ENCODE assay signal across 15 cellular contexts in the genomic region with DNA sequence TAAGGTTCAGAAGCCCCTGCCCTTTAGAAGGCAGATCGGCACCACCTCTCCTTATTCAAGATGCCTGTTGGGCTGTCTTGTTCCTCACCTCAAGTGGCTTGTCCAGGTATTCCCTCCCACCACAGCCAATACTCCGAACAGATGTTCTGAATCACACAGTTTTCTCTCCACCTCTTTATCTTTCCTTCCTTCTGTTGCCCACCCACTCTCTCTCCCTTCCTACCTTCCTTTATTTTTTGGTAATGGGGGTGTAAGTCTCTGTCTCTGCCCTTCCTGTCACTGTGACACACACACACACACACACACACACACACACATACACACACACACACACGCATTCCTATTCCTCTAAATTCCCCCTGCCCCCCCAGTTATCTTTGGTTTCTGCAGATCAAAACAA. TPM values are rescaled to one million over a fixed set of nuclear protein-coding genes. Genes with fewer than 3 reads are reported as not detected.
"Had no signal": no experiment of that assay in that cellular context is flagged by ENCODE, and none has a peak within 500 bp of the region (broad histone marks: within the 10 kb centered on the region; RNA-seq: fewer than 3 reads in every experiment).

No MANE protein-coding gene starts in this region.

- H3K27ac ChIP-seq: gastrocnemius medialis, heart left ventricle had no signal

- DNase-seq: activated CD4-positive, alpha-beta T cell treated with anti-CD3 and anti-CD28 coated beads, Interleukin-2, amount 10 ng/mL, durations not matched to agents 7 days and 5 days; activated naive CD4-positive, alpha-beta T cell treated with anti-CD3 and anti-CD28 coated beads, Interleukin-2, amount 50 U/mL, for 16 hours; gastrocnemius medialis; heart left ventricle; immature natural killer cell; mucosa of descending colon; retina; stimulated activated CD4-positive, alpha-beta T cell treated with anti-CD3 and anti-CD28 coated beads, Interleukin-15, amount 100 ng/mL, for 24 hours; stimulated activated CD4-positive, alpha-beta T cell treated with anti-CD3 and anti-CD28 coated beads, Interleukin-4, amount 100 ng/mL, for 1 hour; stimulated activated naive B cell treated with anti-CD40 and anti-IgM and Interleukin-4, amounts not matched to agents 10 μg/mL and 1 μg/mL and 100 μg/mL, for 72 hours; T-helper 9 cell had no signal

- H3K4me1 Mint-ChIP-seq: endodermal cell had no signal

- H3K27me3 ChIP-seq: dorsolateral prefrontal cortex had no signal

- H3K9me3 Mint-ChIP-seq: activated CD4-positive, alpha-beta T cell treated with anti-CD3 and anti-CD28 coated beads, Interleukin-2, amount 10 ng/mL, durations not matched to agents 7 days and 5 days; endodermal cell; immature natural killer cell; stimulated activated naive B cell treated with anti-CD40 and anti-IgM and Interleukin-4, amounts not matched to agents 10 μg/mL and 1 μg/mL and 100 μg/mL, for 72 hours had no signal

- H3K27ac Mint-ChIP-seq: activated CD4-positive, alpha-beta T cell treated with anti-CD3 and anti-CD28 coated beads, Interleukin-2, amount 10 ng/mL, durations not matched to agents 7 days and 5 days; endodermal cell; stimulated activated naive B cell treated with anti-CD40 and anti-IgM and Interleukin-4, amounts not matched to agents 10 μg/mL and 1 μg/mL and 100 μg/mL, for 72 hours had no signal

- H3K9me3 ChIP-seq: gastrocnemius medialis, heart left ventricle, mucosa of descending colon had no signal

- H3K4me3 ChIP-seq: dorsolateral prefrontal cortex, gastrocnemius medialis, heart left ventricle, mucosa of descending colon had no signal

- ATAC-seq: gastrocnemius medialis; heart left ventricle; left colon; mucosa of descending colon; naive thymus-derived CD4-positive, alpha-beta T cell; stimulated activated naive B cell treated with anti-CD40 and anti-IgM and Interleukin-4, amounts not matched to agents 10 μg/mL and 1 μg/mL and 100 μg/mL, for 72 hours had no signal

- H3K4me3 Mint-ChIP-seq: activated CD4-positive, alpha-beta T cell treated with anti-CD3 and anti-CD28 coated beads, Interleukin-2, amount 10 ng/mL, durations not matched to agents 7 days and 5 days; endodermal cell; immature natural killer cell; naive thymus-derived CD4-positive, alpha-beta T cell; stimulated activated naive B cell treated with anti-CD40 and anti-IgM and Interleukin-4, amounts not matched to agents 10 μg/mL and 1 μg/mL and 100 μg/mL, for 72 hours had no signal

RNA-seq across cellular contexts. Expression of a gene that starts 8.4 kb away (rescaled TPM):
- total RNA-seq: activated CD4-positive, alpha-beta T cell treated with anti-CD3 and anti-CD28 coated beads, Interleukin-2, amount 10 ng/mL, durations not matched to agents 7 days and 5 days had no signal

RNA-seq across cellular contexts. Expression of a gene that starts 41.2 kb away (rescaled TPM):
- total RNA-seq: activated CD4-positive, alpha-beta T cell treated with anti-CD3 and anti-CD28 coated beads, Interleukin-2, amount 10 ng/mL, durations not matched to agents 7 days and 5 days had no signal
- polyA plus RNA-seq: immature natural killer cell; naive thymus-derived CD4-positive, alpha-beta T cell had no signal
